32 cellular contexts compared by ENCODE assay signal in the genomic region with DNA sequence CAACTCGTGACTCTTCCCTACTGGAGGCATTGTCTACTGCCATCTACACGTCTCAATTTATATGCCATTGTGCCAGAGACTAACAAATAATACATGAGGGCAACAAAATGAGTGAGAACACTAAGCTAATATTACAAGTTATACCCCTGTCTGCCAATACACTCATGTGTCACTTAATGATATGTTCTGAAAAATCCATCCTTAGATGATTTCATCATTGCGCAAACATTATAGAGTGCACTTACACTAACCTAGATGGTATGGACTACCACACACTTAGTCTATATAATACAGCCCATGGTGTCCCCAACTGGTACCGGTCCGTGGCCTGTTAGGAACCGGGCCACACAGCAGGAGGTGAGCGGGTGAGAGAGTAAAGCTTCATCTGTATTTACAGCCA.
"Had no signal": no experiment of that assay in that cellular context is flagged by ENCODE, and none has a peak within 500 bp of the region (broad histone marks: within the 10 kb centered on the region; RNA-seq: fewer than 3 reads in every experiment).

No MANE protein-coding gene starts in this region.

- DNase-seq: activated CD4-positive, alpha-beta memory T cell treated with anti-CD3 and anti-CD28 coated beads, Interleukin-2, amount 10 ng/mL, durations not matched to agents 7 days and 5 days; activated CD4-positive, alpha-beta T cell treated with anti-CD3 and anti-CD28 coated beads for 1 hour; activated CD4-positive, alpha-beta T cell treated with anti-CD3 and anti-CD28 coated beads for 36 hours; activated CD4-positive, alpha-beta T cell treated with anti-CD3 and anti-CD28 coated beads for 48 hours; activated CD4-positive, alpha-beta T cell treated with anti-CD3 and anti-CD28 coated beads, Interleukin-2, amount 10 ng/mL, durations not matched to agents 7 days and 5 days; activated CD4-positive, alpha-beta T cell treated with anti-CD3 and anti-CD28 coated beads, Interleukin-2, amount 50 U/mL, for 48 hours; activated CD4-positive, CD25-positive, alpha-beta regulatory T cell; activated CD8-positive, alpha-beta memory T cell treated with anti-CD3 and anti-CD28 coated beads for 24 hours; activated CD8-positive, alpha-beta memory T cell treated with anti-CD3 and anti-CD28 coated beads, Interleukin-2, amount 10 ng/mL, durations not matched to agents 7 days and 5 days; activated CD8-positive, alpha-beta memory T cell treated with anti-CD3 and anti-CD28 coated beads, Interleukin-2, amount 50 U/mL, for 48 hours; activated CD8-positive, alpha-beta T cell treated with anti-CD3 and anti-CD28 coated beads, Interleukin-2, amount 10 ng/mL, durations not matched to agents 7 days and 5 days; activated effector memory CD4-positive, alpha-beta T cell treated with Interleukin-2 at 50 U/mL for 16 hours; activated gamma-delta T cell; activated naive CD4-positive, alpha-beta T cell treated with anti-CD3 and anti-CD28 coated beads, Interleukin-2, amount 10 ng/mL, durations not matched to agents 7 days and 5 days; activated naive CD4-positive, alpha-beta T cell treated with Interleukin-2 at 50 U/mL for 16 hours; activated naive CD8-positive, alpha-beta T cell treated with anti-CD3 and anti-CD28 coated beads, Interleukin-2, amount 10 ng/mL, durations not matched to agents 7 days and 5 days; activated naive CD8-positive, alpha-beta T cell treated with anti-CD3 and anti-CD28 coated beads, Interleukin-2, amount 50 U/mL, for 24 hours; activated T-cell treated with anti-CD3 and anti-CD28 coated beads, Interleukin-2, amount 50 U/mL, for 24 hours; activated T-cell treated with anti-CD3 and anti-CD28 coated beads, Interleukin-2, amount 50 U/mL, for 48 hours; amygdala; anterior cingulate cortex; caudate nucleus; cerebellar nuclear complex; T-helper 2 cell; T-helper 9 cell; WERI-Rb-1 had no signal

- H3K27me3 ChIP-seq: ascending aorta, cardiac muscle cell had no signal

- ATAC-seq: activated CD4-positive, alpha-beta T cell treated with anti-CD3 and anti-CD28 coated beads for 36 hours; activated CD4-positive, CD25-positive, alpha-beta regulatory T cell treated with anti-CD3 and anti-CD28 coated beads, Interleukin-2, amount 50 U/mL, for 24 hours; activated CD8-positive, alpha-beta memory T cell treated with anti-CD3 and anti-CD28 coated beads, Interleukin-2, amount 10 ng/mL, durations not matched to agents 7 days and 5 days; activated CD8-positive, alpha-beta T cell treated with anti-CD3 and anti-CD28 coated beads, Interleukin-2, amount 10 ng/mL, durations not matched to agents 7 days and 5 days; activated naive CD8-positive, alpha-beta T cell treated with anti-CD3 and anti-CD28 coated beads, Interleukin-2, amount 50 U/mL, for 24 hours; WTC11 had no signal

- H3K4me3 ChIP-seq: ascending aorta, cardiac muscle cell had no signal

- H3K27ac ChIP-seq: ascending aorta, cardiac muscle cell, WERI-Rb-1 had no signal

- H3K4me1 ChIP-seq: ascending aorta had no signal

- H3K9me3 ChIP-seq: ascending aorta had no signal

- H3K36me3 ChIP-seq: ascending aorta, cardiac muscle cell, WERI-Rb-1 had no signal

- FAIRE-seq: bronchial epithelial cell, TTC549 had no signal
